Comparison of ENCODE assay signal across 15 cellular contexts in genomic region chr12:53533476-53533875, GRCh38. TPM values are rescaled to one million over a fixed set of nuclear protein-coding genes. Genes with fewer than 3 reads are reported as not detected.
DNase-seq lines count a peak whose midpoint lies in the region; ATAC-seq and TF ChIP-seq lines count a peak whose summit lies in the region.
"Had no signal": no experiment of that assay in that cellular context is flagged by ENCODE, and none has a peak within 500 bp of the region (broad histone marks: within the 10 kb centered on the region; RNA-seq: fewer than 3 reads in every experiment).

No MANE protein-coding gene starts in this region.

- intact Hi-C loops in breast epithelium (cut with DNase I; ENCODE audit: low total_unique reads) (no loop called here), left lung (cut with DNase I) (no loop called here), stomach (cut with DNase I; ENCODE audit: low total_unique reads) (no loop called here)

- H3K27ac ChIP-seq in breast epithelium = peak overlapping the region; percentile 2 to 39
- H3K27ac ChIP-seq in left lung = peak overlapping the region; percentile 44 to 45
- H3K27ac ChIP-seq in stomach = no peak overlapping the region
- H3K27ac ChIP-seq: SJSA1 had no signal

- H3K4me1 ChIP-seq in breast epithelium (no peaks in the 10 kb centered on the region), left lung (peaks cover 0 to 3% of the 10 kb centered on the region in 2 donors), stomach (peaks cover 3 to 16% (median 8%) of the 10 kb centered on the region in 4 donors)

- H3K4me3 ChIP-seq in breast epithelium (no peak overlapping the region), left lung (no peak overlapping the region), stomach (no peak overlapping the region)
- H3K4me3 ChIP-seq: SJSA1 had no signal

- WGBS in stomach, 5 donors = 45 to 90% (median 77%) methylated on average over 2 of the region's 2 CpGs

- H3K36me3 ChIP-seq in breast epithelium (no peaks in the 10 kb centered on the region), left lung (peaks cover 0 to 89% of the 10 kb centered on the region in 2 donors), stomach (peaks cover 75 to 99% (median 93%) of the 10 kb centered on the region in 4 donors)

- no peak for TF ChIP-seq CTCF in breast epithelium (IDR thresholded peaks at IDR 0.05)
- no peak for TF ChIP-seq CTCF in left lung (IDR thresholded peaks at IDR 0.05)
- TF ChIP-seq CTCF in stomach (IDR thresholded peaks at IDR 0.05) = no peak

- no peak for ATAC-seq in left lung
- ATAC-seq: HCT116, PC-3 had no signal

- H3K9me3 ChIP-seq in breast epithelium (no peaks in the 10 kb centered on the region), left lung (no peaks in the 10 kb centered on the region), stomach (no peaks in the 10 kb centered on the region)
- H3K9me3 ChIP-seq: SJSA1 had no signal

- H3K27me3 ChIP-seq in breast epithelium (no peaks in the 10 kb centered on the region), left lung (no peaks in the 10 kb centered on the region), stomach (no peaks in the 10 kb centered on the region)
- H3K27me3 ChIP-seq: SJSA1 had no signal

- TF ChIP-seq EP300 in stomach (IDR thresholded peaks at IDR 0.05) = no peak

- DNase-seq in COLO829 (ENCODE audit: low spot score) (peak; percentile 78), breast epithelium (ENCODE audit: low spot score in 2 of 2) (no peak), left lung (no peak), superior temporal gyrus (ENCODE audit: extremely low spot score) (peak; percentile 72), stomach (no peak), NCI-H2107 treated with DMSO at 0.1 percent for 48 hours (lab: John Stamatoyannopoulos, UW; ENCODE audit: unreplicated experiment) (no peak), GDM1 (lab: John Stamatoyannopoulos, UW) (no peak)
- DNase-seq: CD4-positive, alpha-beta T cell; DMS79 treated with DMSO at 0.1 percent for 48 hours; NCI-H1417; NCI-H187 treated with DMSO at 0.1 percent for 48 hours; PC-3 had no signal

- TF ChIP-seq POLR2A in breast epithelium (IDR thresholded peaks at IDR 0.05) (no peak), stomach (IDR thresholded peaks at IDR 0.05) (no peak)

RNA-seq across cellular contexts. Expression of gene NPFF, which starts 26.2 kb away (rescaled TPM):
- total RNA-seq in breast epithelium (under 1 TPM in 1 of 3 donors, not detected in 2; 0.98 TPM), left lung (not detected), stomach (not detected)
- polyA plus RNA-seq in stomach = not detected
- total RNA-seq: CD4-positive, alpha-beta T cell; G401; PC-3; SJSA1 had no signal

RNA-seq across cellular contexts. Expression of gene TARBP2, which starts 32.4 kb away (rescaled TPM):
- 10 to 100 TPM; 24.8 to 45.1 (median 37.0) TPM for total RNA-seq in breast epithelium
- total RNA-seq in left lung = 10 to 100 TPM; 35.6 to 39.9 TPM
- total RNA-seq in stomach = 10 to 100 TPM in 4 of 5 donors, not detected in 1; 24.0 to 36.5 (median 32.0) TPM
- polyA plus RNA-seq in stomach = 10 to 100 TPM; 22.6 to 32.7 (median 27.4) TPM

RNA-seq across cellular contexts. Expression of gene MAP3K12, which starts 34.2 kb away (rescaled TPM):
- total RNA-seq in breast epithelium (10 to 100 TPM; 16.4 to 28.8 (median 24.6) TPM), left lung (10 to 100 TPM; 19.9 to 24.2 TPM), stomach (100 to 1,000 TPM in 1 of 5 donors, 10 to 100 TPM in 4; 13.2 to 279 (median 43.3) TPM)
- polyA plus RNA-seq in stomach = 1 to 10 TPM; 5.4 to 9.8 (median 6.0) TPM

Comparison
In these comparisons a context has a peak if more than half of its experiments do, and no peak if none do; other contexts are left out.
1. DNase-seq: peak in COLO829 (single experiment) and superior temporal gyrus (single experiment); none in breast epithelium (0 of 2), left lung (0 of 2), stomach (single experiment), NCI-H2107 treated with DMSO at 0.1 percent for 48 hours (single experiment) and GDM1 (single experiment).
2. H3K27ac ChIP-seq: peak in breast epithelium (2 of 2) and left lung (2 of 2); none in stomach (0 of 5).